7 cellular contexts compared by ENCODE assay signal in the genomic region with DNA sequence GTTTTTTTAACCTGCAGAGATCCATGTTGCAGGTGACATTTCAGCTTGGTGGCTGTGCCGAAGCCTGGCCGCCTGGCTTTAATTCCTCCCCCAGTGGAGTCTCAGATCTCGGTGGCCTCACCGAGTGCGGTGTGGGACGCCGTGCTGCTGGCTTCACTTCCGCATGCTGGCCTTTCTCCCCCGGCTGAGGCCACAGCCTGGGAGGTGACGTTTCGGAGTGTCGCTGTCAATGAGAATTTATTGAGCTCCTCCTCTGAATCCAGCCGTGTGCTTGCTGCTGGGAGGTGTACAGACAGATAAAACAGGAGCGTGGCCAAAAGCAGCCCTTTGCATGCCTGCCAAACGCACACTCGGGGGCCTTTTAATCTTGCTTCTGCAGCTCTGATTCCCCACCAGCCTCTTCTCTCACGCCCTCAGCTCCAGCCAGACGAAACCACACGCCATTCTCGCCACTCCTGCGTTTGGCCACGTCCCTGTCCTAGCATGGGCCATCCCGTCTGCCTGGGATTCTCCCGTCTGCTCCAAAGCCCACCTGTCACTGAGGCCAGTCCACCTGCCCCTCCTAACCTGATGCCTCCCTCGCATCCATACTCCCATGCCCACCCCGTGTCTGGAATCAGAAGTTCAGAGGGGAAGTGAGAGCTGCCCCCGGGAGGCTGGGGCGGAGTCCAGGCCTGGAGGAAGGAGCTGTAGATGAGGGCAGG. TPM values are rescaled to one million over a fixed set of nuclear protein-coding genes. Genes with fewer than 3 reads are reported as not detected.
DNase-seq lines count a peak whose midpoint lies in the region; ATAC-seq, FAIRE-seq and TF ChIP-seq lines count a peak whose summit lies in the region.

No MANE protein-coding gene starts in this region.

- H3K79me2 ChIP-seq in HepG2 (ENCODE audit: insufficient read depth, low read length): peaks cover 74% of the 10 kb centered on the region

- no peak overlapping the region for H2AFZ ChIP-seq in HepG2 (ENCODE audit: low read length)

- H3K27ac ChIP-seq in HepG2 (ENCODE audit: extremely low read length, insufficient read depth, low read length): no peak overlapping the region

- no TSS peak for BruUV-seq in HepG2 (replicated peaks; lab: Mats Ljungman, UMichigan)

- no peak for FAIRE-seq in HepG2 (lab: Jason Lieb, UNC)

- no peak overlapping the region for H3K4me3 ChIP-seq in HepG2 (replicated peaks in 1 of 3; ENCODE audit: insufficient read depth in 1 of 3, low read depth in 2 of 3, low read length in 3 of 3)

- TF ChIP-seq EP300 in HepG2 (IDR thresholded peaks at IDR 0.05; ENCODE audit: low read depth in 2 of 2, low read length in 2 of 2): no peak
- TF ChIP-seq EP300 in HepG2 (CRISPR knock-in tag; IDR thresholded peaks at IDR 0.05; ENCODE audit: borderline replicate concordance): no peak

- no peaks in the 10 kb centered on the region for H3K27me3 ChIP-seq in HepG2 (ENCODE audit: control insufficient read depth in 1 of 2, insufficient read depth in 2 of 2, low read length in 2 of 2)

- H3K4me2 ChIP-seq in HepG2 (ENCODE audit: low read depth, low read length): no peak overlapping the region

- in situ Hi-C loops in GM13976 (cut with MboI; ENCODE audit: low sequenced_read_pairs, unreplicated experiment): no loop called here
- in situ Hi-C loops in HepG2 (cut with HindIII; ENCODE audit: extremely low pct_ligation_motif_present, low pct_unique_long_range_greater_than_20kb): no loop called here

- CTCF ChIA-PET in HepG2 (lab: Yijun Ruan, JAX; ENCODE audit: low intra/inter-chr PET ratio, low total read pairs): interaction anchor here (1.3 to 2.5 kb wide), 2 partner anchors 125 to 196 kb away, joined by 3 to 25 read pairs; no protein-coding TSS in a partner anchor

- TF ChIP-seq RAD21 in HepG2 (CRISPR knock-in tag; IDR thresholded peaks at IDR 0.05): no peak

- intact Hi-C loops in HepG2 (cut with micrococcal nuclease; ENCODE audit: unreplicated experiment): loop anchor here (10.0 kb wide), 2 partner anchors 92 to 222 kb away; no protein-coding TSS in a partner anchor

- peaks cover 28% of the 10 kb centered on the region for H3K4me1 Mint-ChIP-seq in activated T-cell treated with anti-CD3 and anti-CD28 coated beads, Interleukin-2, amount 50 U/mL, for 72 hours (ENCODE audit: low read depth)

- 95% methylated on average over 27 of the region's 28 CpGs for WGBS in HepG2 (ENCODE audit: low lambda C conversion rate)

- H3K9me3 ChIP-seq in HepG2 (ENCODE audit: low read length): no peaks in the 10 kb centered on the region

- DNase-seq in GM13976 (ENCODE audit: low spot score) (peak; percentile 88), HepG2 (ENCODE audit: low spot score) (no peak), ureter (ENCODE audit: low spot score) (peak; percentile 60), NCI-H345 (lab: John Stamatoyannopoulos, UW) (no peak), NCI-H524 (lab: John Stamatoyannopoulos, UW) (no peak)
- DNase-seq in activated T-cell treated with anti-CD3 and anti-CD28 coated beads, Interleukin-2, amount 50 U/mL, for 72 hours: peak; percentile 13 to 34

- TF ChIP-seq POLR2A in HepG2 (IDR thresholded peaks at IDR 0.05; ENCODE audit: insufficient read depth in 1 of 2, low read depth in 2 of 2, low read length in 2 of 2): no peak

- peaks cover 39% of the 10 kb centered on the region for H3K4me1 ChIP-seq in HepG2 (ENCODE audit: insufficient read depth, low read length)

- ATAC-seq in HG03432 (IDR thresholded peaks at IDR 0.05; ENCODE audit: unreplicated experiment) (peak; percentile 20), HepG2 (no peak)
- ATAC-seq in activated T-cell treated with anti-CD3 and anti-CD28 coated beads, Interleukin-2, amount 50 U/mL, for 72 hours (replicated peaks in 1 of 2): no peak

- TF ChIP-seq CTCF in GM13976 (IDR thresholded peaks at IDR 0.05; ENCODE audit: borderline replicate concordance, control extremely low read depth, extremely low read depth, insufficient read depth, missing control alignments): no peak
- no peak for TF ChIP-seq CTCF in HepG2 (CRISPR knock-in tag; IDR thresholded peaks at IDR 0.05)

- H3K36me3 Mint-ChIP-seq in activated T-cell treated with anti-CD3 and anti-CD28 coated beads, Interleukin-2, amount 50 U/mL, for 72 hours (ENCODE audit: insufficient read depth in 2 of 2): no peaks in the 10 kb centered on the region

- no peak overlapping the region for H3K27ac Mint-ChIP-seq in activated T-cell treated with anti-CD3 and anti-CD28 coated beads, Interleukin-2, amount 50 U/mL, for 72 hours

- peaks cover 75% of the 10 kb centered on the region for H4K20me1 ChIP-seq in HepG2 (ENCODE audit: insufficient read depth, low read length)

- H3K36me3 ChIP-seq in HepG2 (replicated peaks in 1 of 2; ENCODE audit: control insufficient read depth in 1 of 2, insufficient read depth in 2 of 2, low read length in 2 of 2): peaks cover 20 to 22% of the 10 kb centered on the region in 2 experiments

- no peak overlapping the region for H3K9ac ChIP-seq in HepG2 (ENCODE audit: insufficient read depth, low read depth, low read length)

- H3K27me3 Mint-ChIP-seq in activated T-cell treated with anti-CD3 and anti-CD28 coated beads, Interleukin-2, amount 50 U/mL, for 72 hours (ENCODE audit: low read depth): no peaks in the 10 kb centered on the region

- H3K9me3 Mint-ChIP-seq in activated T-cell treated with anti-CD3 and anti-CD28 coated beads, Interleukin-2, amount 50 U/mL, for 72 hours: no peaks in the 10 kb centered on the region

- peak overlapping the region; percentile 41 to 75 for H3K4me3 Mint-ChIP-seq in activated T-cell treated with anti-CD3 and anti-CD28 coated beads, Interleukin-2, amount 50 U/mL, for 72 hours

- POLR2A ChIA-PET in HepG2 (lab: Yijun Ruan, JAX): interaction anchor here (0.7 to 3.0 kb wide), 2 partner anchors 93 to 101 kb away, joined by 3 to 10 read pairs; no protein-coding TSS in a partner anchor

TF ChIP-seq in HepG2, 621 proteins besides CTCF, POLR2A, EP300 and RAD21 (continues in another document):
- TF ChIP-seq DNMT1 (CRISPR knock-in tag; IDR thresholded peaks at IDR 0.05): 0 out of 2 replicates have a peak, but pooled peaks have one; percentile 52
- no peak for TF ChIP-seq PREB (CRISPR knock-in tag; IDR thresholded peaks at IDR 0.05)
- TF ChIP-seq, protein P1, sequence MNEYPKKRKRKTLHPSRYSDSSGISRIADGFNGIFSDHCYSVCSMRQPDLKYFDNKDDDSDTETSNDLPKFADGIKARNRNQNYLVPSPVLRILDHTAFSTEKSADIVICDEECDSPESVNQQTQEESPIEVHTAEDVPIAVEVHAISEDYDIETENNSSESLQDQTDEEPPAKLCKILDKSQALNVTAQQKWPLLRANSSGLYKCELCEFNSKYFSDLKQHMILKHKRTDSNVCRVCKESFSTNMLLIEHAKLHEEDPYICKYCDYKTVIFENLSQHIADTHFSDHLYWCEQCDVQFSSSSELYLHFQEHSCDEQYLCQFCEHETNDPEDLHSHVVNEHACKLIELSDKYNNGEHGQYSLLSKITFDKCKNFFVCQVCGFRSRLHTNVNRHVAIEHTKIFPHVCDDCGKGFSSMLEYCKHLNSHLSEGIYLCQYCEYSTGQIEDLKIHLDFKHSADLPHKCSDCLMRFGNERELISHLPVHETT (CRISPR knock-in tag; conservative IDR thresholded peaks at IDR 0.05): no peak
- TF ChIP-seq ZNF879 (CRISPR knock-in tag; IDR thresholded peaks at IDR 0.05): no peak
- TF ChIP-seq CAMTA2 (CRISPR knock-in tag; IDR thresholded peaks at IDR 0.05; ENCODE audit: borderline replicate concordance): 0 out of 2 replicates have a peak, but pooled peaks have one; percentile 2
- TF ChIP-seq NONO (IDR thresholded peaks at IDR 0.05): no peak
- TF ChIP-seq NONO (CRISPR knock-in tag; conservative IDR thresholded peaks at IDR 0.05): peak; percentile 31; the same call in 1 of the 2 replicates
- TF ChIP-seq ZNF839 (CRISPR knock-in tag; IDR thresholded peaks at IDR 0.05; ENCODE audit: borderline replicate concordance): 0 out of 2 replicates have a peak, but pooled peaks have one; percentile 23
- TF ChIP-seq AGO1 (IDR thresholded peaks at IDR 0.05; ENCODE audit: low read depth, low read length, poor library complexity, severe bottlenecking): peak; percentile 29
- 0 out of 2 replicates have a peak, but pooled peaks have one; percentile 47 for TF ChIP-seq ZFP41 (CRISPR knock-in tag; IDR thresholded peaks at IDR 0.05; ENCODE audit: borderline replicate concordance)

RNA-seq across cellular contexts. Expression of gene GSE1, which starts 3.6 kb away (rescaled TPM):
- 10 to 100 TPM; 26.7 to 30.9 TPM for total RNA-seq in activated T-cell treated with anti-CD3 and anti-CD28 coated beads, Interleukin-2, amount 50 U/mL, for 72 hours
- 16.1 and 19.5 TPM in 2 replicates for total RNA-seq in HepG2 (2016; rRNA removed; fragmentation: Illumina TruSeq; extraction: Trizol)
- 13.0 and 16.7 TPM in 2 replicates for total RNA-seq in HepG2 (2016; cell fraction: cytosol; rRNA removed; fragmentation: Illumina TruSeq; extraction: Trizol; ENCODE audit: low read depth)
- 15.4 and 17.4 TPM in 2 replicates for total RNA-seq in HepG2 (2016; cell fraction: insoluble cytoplasmic fraction; rRNA removed; fragmentation: Illumina TruSeq; extraction: Trizol)
- total RNA-seq in HepG2 (2016; cell fraction: membrane; rRNA removed; fragmentation: Illumina TruSeq; extraction: Trizol): 18.2 and 21.4 TPM in 2 replicates
- 31.6 and 33.0 TPM in 2 replicates for total RNA-seq in HepG2 (2016; cell fraction: nucleus; rRNA removed; fragmentation: Illumina TruSeq; extraction: Trizol)
- 31.2 and 37.7 TPM in 2 replicates for polyA plus RNA-seq in HepG2 (2011; rRNA removed)
- 20.9 and 26.7 TPM in 2 replicates for polyA plus RNA-seq in HepG2 (2011; cell fraction: cytosol; rRNA removed)
- 132 and 135 TPM in 2 replicates for polyA plus RNA-seq in HepG2 (2011; cell fraction: nucleus; rRNA removed)
- polyA plus RNA-seq in HepG2 (2012): 43.5 and 43.7 TPM in 2 replicates
- 1.4 and 1.7 TPM in 2 replicates for polyA plus RNA-seq in HepG2 (2016; cell fraction: cytosol; fragmentation: Illumina TruSeq; extraction: Trizol; ENCODE audit: low read depth)
- polyA plus RNA-seq in HepG2 (2016; cell fraction: insoluble cytoplasmic fraction; fragmentation: Illumina TruSeq; extraction: Trizol; ENCODE audit: low read depth): 22.8 and 30.2 TPM in 2 replicates
- polyA plus RNA-seq in HepG2 (2016; cell fraction: membrane; fragmentation: Illumina TruSeq; extraction: Trizol; ENCODE audit: low read depth): 4.4 and 5.4 TPM in 2 replicates
- 70.9 and 78.3 TPM in 2 replicates for polyA plus RNA-seq in HepG2 (2016; cell fraction: nucleus; fragmentation: Illumina TruSeq; extraction: Trizol; ENCODE audit: insufficient read depth, low read depth)
- polyA minus RNA-seq in HepG2 (2011; rRNA and poly(A)+ RNA removed; ENCODE audit: low replicate concordance): 24.8 and 50.4 TPM in 2 replicates
- 36.3 and 45.8 TPM in 2 replicates for polyA minus RNA-seq in HepG2 (2011; cell fraction: cytosol; rRNA and poly(A)+ RNA removed)
- polyA minus RNA-seq in HepG2 (2011; cell fraction: nucleus; rRNA and poly(A)+ RNA removed): 83.8 and 96.8 TPM in 2 replicates
- 49.8 TPM for total RNA-seq in ureter

Comparison
In these comparisons a context has a peak if more than half of its experiments do, and no peak if none do; other contexts are left out.
1. DNase-seq: peak in GM13976 (single experiment), activated T-cell treated with anti-CD3 and anti-CD28 coated beads, Interleukin-2, amount 50 U/mL, for 72 hours (2 of 2) and ureter (single experiment); none in HepG2 (single experiment), NCI-H345 (single experiment) and NCI-H524 (0 of 2).